In the genomic region with DNA sequence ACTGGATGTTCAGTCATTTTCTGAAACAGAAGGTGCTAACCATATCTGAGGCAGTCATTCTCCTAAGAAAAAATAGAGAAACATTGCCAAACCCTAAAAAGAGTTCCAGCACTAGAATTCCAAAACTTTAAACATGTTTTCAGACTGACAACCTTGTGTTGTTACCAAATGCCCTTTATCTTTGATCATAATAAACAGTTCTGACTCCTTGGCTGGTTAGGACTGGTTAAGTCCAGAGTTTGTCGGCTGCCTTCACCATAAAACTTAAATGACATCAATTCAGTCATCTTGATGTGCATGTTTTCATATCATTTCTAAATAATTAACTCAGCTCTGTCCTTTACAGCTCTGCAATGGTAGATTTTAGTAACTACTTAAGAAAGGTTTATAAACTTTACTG, we compare ENCODE assay signal across 19 cellular contexts.
A peak's percentile ranks its signal among the peaks of the same experiment; 100 is the strongest.
DNase-seq lines count a peak whose midpoint lies in the region; ATAC-seq and TF ChIP-seq lines count a peak whose summit lies in the region.
"Had no signal": no experiment of that assay in that cellular context is flagged by ENCODE, and none has a peak within 500 bp of the region (broad histone marks: within the 10 kb centered on the region; RNA-seq: fewer than 3 reads in every experiment).

No MANE protein-coding gene starts in this region.

- peaks cover 22% of the 10 kb centered on the region for H3K4me1 Mint-ChIP-seq in MCF 10A (ENCODE audit: insufficient read depth, unreplicated experiment)
- no peaks in the 10 kb centered on the region for H3K4me1 Mint-ChIP-seq in CD4-positive, alpha-beta T cell (ENCODE audit: low read depth)
- H3K4me1 Mint-ChIP-seq in activated CD4-positive, alpha-beta T cell treated with anti-CD3 and anti-CD28 coated beads for 36 hours = no peaks in the 10 kb centered on the region
- H3K4me1 Mint-ChIP-seq: CD8-positive, alpha-beta memory T cell had no signal

- peak overlapping the region; percentile 46 for H3K27ac Mint-ChIP-seq in MCF 10A (ENCODE audit: low read depth, unreplicated experiment)
- H3K27ac Mint-ChIP-seq in CD4-positive, alpha-beta T cell = no peak overlapping the region
- no peak overlapping the region for H3K27ac Mint-ChIP-seq in activated CD4-positive, alpha-beta T cell treated with anti-CD3 and anti-CD28 coated beads for 36 hours
- H3K27ac Mint-ChIP-seq: CD8-positive, alpha-beta memory T cell had no signal

- TF ChIP-seq POLR2A in breast epithelium (IDR thresholded peaks at IDR 0.05) = no peak

- intact Hi-C loops in MCF 10A (cut with micrococcal nuclease) (no loop called here), breast epithelium (cut with DNase I; ENCODE audit: low total_unique reads) (no loop called here), sciatic nerve (cut with DNase I) (no loop called here)
- intact Hi-C loops in CD4-positive, alpha-beta T cell (cut with DNase I, micrococcal nuclease) = no loop called here
- intact Hi-C loops in activated CD4-positive, alpha-beta T cell treated with anti-CD3 and anti-CD28 coated beads for 36 hours (cut with DNase I, micrococcal nuclease) = no loop called here

- H3K4me1 ChIP-seq in breast epithelium = no peaks in the 10 kb centered on the region

- no peaks in the 10 kb centered on the region for H3K9me3 ChIP-seq in breast epithelium
- no peaks in the 10 kb centered on the region for H3K9me3 ChIP-seq in CD4-positive, alpha-beta T cell (ENCODE audit: control insufficient read depth, low read length)

- H3K27ac ChIP-seq in breast epithelium = no peak overlapping the region
- no peak overlapping the region for H3K27ac ChIP-seq in CD4-positive, alpha-beta T cell (ENCODE audit: low read depth, low read length)
- H3K27ac ChIP-seq: 22Rv1, GM23248, HL-60 had no signal

- H3K27me3 ChIP-seq in breast epithelium = no peaks in the 10 kb centered on the region
- H3K27me3 ChIP-seq in CD4-positive, alpha-beta T cell (ENCODE audit: control insufficient read depth, insufficient read depth, low read length) = no peaks in the 10 kb centered on the region

- no peak for TF ChIP-seq CTCF in MCF 10A (IDR thresholded peaks at IDR 0.05; ENCODE audit: unreplicated experiment)
- TF ChIP-seq CTCF in breast epithelium (IDR thresholded peaks at IDR 0.05) = no peak
- TF ChIP-seq CTCF in CD4-positive, alpha-beta T cell (IDR thresholded peaks at IDR 0.05) = no peak

- peaks cover 30% of the 10 kb centered on the region for H3K36me3 Mint-ChIP-seq in MCF 10A (ENCODE audit: insufficient read depth, unreplicated experiment)
- no peaks in the 10 kb centered on the region for H3K36me3 Mint-ChIP-seq in CD4-positive, alpha-beta T cell (ENCODE audit: low read depth)
- H3K36me3 Mint-ChIP-seq in activated CD4-positive, alpha-beta T cell treated with anti-CD3 and anti-CD28 coated beads for 36 hours (ENCODE audit: low read depth) = no peaks in the 10 kb centered on the region
- H3K36me3 Mint-ChIP-seq: CD8-positive, alpha-beta memory T cell had no signal

- no peak for DNase-seq in MCF 10A (ENCODE audit: unreplicated experiment)
- no peak for DNase-seq in breast epithelium (ENCODE audit: low spot score in 2 of 2)
- peak; percentile 58 for DNase-seq in iris pigment epithelial cell (ENCODE audit: low read depth)
- DNase-seq in sciatic nerve (ENCODE audit: low spot score) = no peak
- DNase-seq in CD4-positive, alpha-beta T cell = no peak
- DNase-seq in activated CD4-positive, alpha-beta T cell treated with anti-CD3 and anti-CD28 coated beads for 36 hours = no peak
- no peak for DNase-seq in NCI-H1694 (lab: John Stamatoyannopoulos, UW)
- DNase-seq in hypothalamus (lab: John Stamatoyannopoulos, UW) = no peak
- DNase-seq: CD8-positive, alpha-beta memory T cell; DMS79; GM23248; NCI-H1436 treated with DMSO at 0.1 percent for 48 hours; NCI-H2081; NCI-H748 treated with DMSO at 0.1 percent for 48 hours; OCI-M1 had no signal

- ATAC-seq in sciatic nerve = peak; percentile 33
- ATAC-seq in CD4-positive, alpha-beta T cell (ENCODE audit: poor library complexity) = no peak
- ATAC-seq in activated CD4-positive, alpha-beta T cell treated with anti-CD3 and anti-CD28 coated beads for 36 hours = no peak
- ATAC-seq: HCT116, K562 had no signal

- no peaks in the 10 kb centered on the region for H3K27me3 Mint-ChIP-seq in MCF 10A (ENCODE audit: insufficient read depth, unreplicated experiment)
- no peaks in the 10 kb centered on the region for H3K27me3 Mint-ChIP-seq in CD4-positive, alpha-beta T cell
- peaks cover 1% of the 10 kb centered on the region for H3K27me3 Mint-ChIP-seq in activated CD4-positive, alpha-beta T cell treated with anti-CD3 and anti-CD28 coated beads for 36 hours

- no TSS peak for BruUV-seq in MCF 10A (replicated peaks; lab: Mats Ljungman, UMichigan)

- POLR2A ChIA-PET in MCF 10A (lab: Yijun Ruan, JAX) = interaction anchor here (0.7 kb wide), 1 partner anchor 12 kb away, joined by 3 read pairs; no protein-coding TSS in a partner anchor
- POLR2A ChIA-PET in CD4-positive, alpha-beta T cell (lab: Charles Lee) = no interaction called here
- POLR2A ChIA-PET in activated CD4-positive, alpha-beta T cell treated with anti-CD3 and anti-CD28 coated beads for 36 hours (lab: Charles Lee) = no interaction called here

- H3K4me3 Mint-ChIP-seq in MCF 10A (ENCODE audit: unreplicated experiment) = no peak overlapping the region
- H3K4me3 Mint-ChIP-seq in CD4-positive, alpha-beta T cell = no peak overlapping the region
- H3K4me3 Mint-ChIP-seq in activated CD4-positive, alpha-beta T cell treated with anti-CD3 and anti-CD28 coated beads for 36 hours = no peak overlapping the region
- H3K4me3 Mint-ChIP-seq: CD8-positive, alpha-beta memory T cell had no signal

- H3K4me3 ChIP-seq in breast epithelium = no peak overlapping the region
- H3K4me3 ChIP-seq: GM23248, K562 had no signal

- CTCF ChIA-PET in MCF 10A (lab: Yijun Ruan, JAX) = interaction anchor here (1.1 kb wide), 1 partner anchor 19 kb away, joined by 3 read pairs; no protein-coding TSS in a partner anchor
- CTCF ChIA-PET in CD4-positive, alpha-beta T cell (lab: Charles Lee) = interaction anchor here (0.9 kb wide), 1 partner anchor 41 kb away, joined by 3 read pairs; no protein-coding TSS in a partner anchor
- CTCF ChIA-PET in activated CD4-positive, alpha-beta T cell treated with anti-CD3 and anti-CD28 coated beads for 36 hours (lab: Charles Lee) = interaction anchor here (0.7 to 1.1 kb wide), 3 partner anchors 9 to 20 kb away, joined by 3 to 4 read pairs (median 3); no protein-coding TSS in a partner anchor

- no peaks in the 10 kb centered on the region for H3K9me3 Mint-ChIP-seq in MCF 10A (ENCODE audit: unreplicated experiment)
- H3K9me3 Mint-ChIP-seq in CD4-positive, alpha-beta T cell = no peaks in the 10 kb centered on the region
- no peaks in the 10 kb centered on the region for H3K9me3 Mint-ChIP-seq in activated CD4-positive, alpha-beta T cell treated with anti-CD3 and anti-CD28 coated beads for 36 hours (ENCODE audit: low read depth)
- H3K9me3 Mint-ChIP-seq: CD8-positive, alpha-beta memory T cell had no signal

- no peaks in the 10 kb centered on the region for H3K36me3 ChIP-seq in breast epithelium
